ENCODE assay signal across 8 cellular contexts in the genomic region with DNA sequence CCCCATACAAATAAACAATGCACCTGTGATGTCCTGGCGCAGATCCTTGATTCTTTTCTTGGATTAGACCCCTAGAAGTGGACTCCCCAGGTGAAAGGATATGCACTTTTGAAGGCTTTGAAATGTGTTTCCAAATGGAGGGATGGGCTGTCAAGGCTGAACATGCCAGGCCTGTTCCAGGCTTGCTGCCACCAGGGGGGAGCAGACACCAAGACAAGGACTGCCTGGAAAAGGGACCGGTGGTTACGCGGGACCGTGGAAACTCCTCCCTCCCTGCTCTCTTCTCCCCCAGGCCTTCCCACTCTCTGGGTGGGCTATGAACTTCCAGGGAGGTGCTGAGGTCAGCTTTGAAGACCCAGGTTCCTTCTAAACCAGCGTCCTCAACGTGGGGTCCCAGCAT. TPM values are rescaled to one million over a fixed set of nuclear protein-coding genes. Genes with fewer than 3 reads are reported as not detected.
A peak's percentile ranks its signal among the peaks of the same experiment; 100 is the strongest.
DNase-seq lines count a peak whose midpoint lies in the region; ATAC-seq and TF ChIP-seq lines count a peak whose summit lies in the region.

No MANE protein-coding gene starts in this region.

- POLR2A ChIA-PET in HEK293 (lab: Yijun Ruan, JAX): no interaction called here

- H3K4me3 ChIP-seq in BE2C (ENCODE audit: low read depth, low read length) (no peak overlapping the region), HEK293 (ENCODE audit: low read depth, low read length) (no peak overlapping the region), WI38 (ENCODE audit: low read depth, low read length) (no peak overlapping the region)

- DNase-seq in BE2C (peak; percentile 59), kidney tubule cell (ENCODE audit: low spot score) (peak; percentile 43), epidermal melanocyte (ENCODE audit: insufficient read length, low spot score) (no peak), GF-D8 (lab: John Stamatoyannopoulos, UW) (no peak)
- no peak for DNase-seq in stimulated activated CD4-positive, alpha-beta T cell treated with anti-CD3 and anti-CD28 coated beads, Interleukin-4, amount 100 ng/mL, for 1 hour

- H3K9me3 ChIP-seq in BE2C (no peaks in the 10 kb centered on the region), HEK293 (ENCODE audit: control insufficient read depth, insufficient read depth, low read depth, low read length) (no peaks in the 10 kb centered on the region)

- H3K4me1 ChIP-seq in BE2C: no peaks in the 10 kb centered on the region
- H3K4me1 ChIP-seq in HEK293 (ENCODE audit: control insufficient read depth, insufficient read depth, low read length): no peaks in the 10 kb centered on the region

- no peak for ATAC-seq in GM19324 (IDR thresholded peaks at IDR 0.05; ENCODE audit: low FRiP score, unreplicated experiment)

- CTCF ChIA-PET in HEK293 (lab: Yijun Ruan, JAX): interaction anchor here (0.6 to 2.5 kb wide), 9 partner anchors 9 to 299 kb away, joined by 3 to 14 read pairs (median 5); no protein-coding TSS in a partner anchor

- TF ChIP-seq CTCF in BE2C (IDR thresholded peaks at IDR 0.05; ENCODE audit: low read depth, low read length) (peak; percentile 62), HEK293 (tag by site-specific recombination; IDR thresholded peaks at IDR 0.05) (0 out of 2 replicates have a peak, but pooled peaks have one; percentile 45), WI38 (IDR thresholded peaks at IDR 0.05; ENCODE audit: low read depth, low read length) (peak; percentile 63)

- no peaks in the 10 kb centered on the region for H3K27me3 ChIP-seq in BE2C

- H3K27ac ChIP-seq in HEK293 (ENCODE audit: extremely low read depth, low read depth, low read length): no peak overlapping the region

- H3K36me3 ChIP-seq in BE2C (no peaks in the 10 kb centered on the region), HEK293 (ENCODE audit: control insufficient read depth in 2 of 2, insufficient read depth in 1 of 2, low read length in 2 of 2) (no peaks in the 10 kb centered on the region)

TF ChIP-seq in HEK293, 187 proteins besides CTCF, POLR2A, EP300 and RAD21:
- TF ChIP-seq ZFP41 (tag by site-specific recombination; IDR thresholded peaks at IDR 0.05; ENCODE audit: borderline replicate concordance) (no peak), ZNF623 (tag by site-specific recombination; IDR thresholded peaks at IDR 0.05) (no peak), ZNF138 (tag by site-specific recombination; IDR thresholded peaks at IDR 0.05; ENCODE audit: borderline replicate concordance) (no peak), GLIS1 (tag by site-specific recombination; IDR thresholded peaks at IDR 0.05) (0 out of 2 replicates have a peak, but pooled peaks have one; percentile 34), MYNN (tag by site-specific recombination; IDR thresholded peaks at IDR 0.05; ENCODE audit: borderline replicate concordance) (no peak), ZNF302 (tag by site-specific recombination; IDR thresholded peaks at IDR 0.05; ENCODE audit: low read depth) (no peak), GLIS2 (tag by site-specific recombination; IDR thresholded peaks at IDR 0.05) (no peak), ZNF654 (tag by site-specific recombination; IDR thresholded peaks at IDR 0.05; ENCODE audit: low read depth) (peak; percentile 53)

RNA-seq across cellular contexts. Expression of a gene that starts 12.7 kb away (rescaled TPM):
- polyA plus RNA-seq in BE2C (2012; ENCODE audit: insufficient read depth, insufficient read length, low read depth): not detected

RNA-seq across cellular contexts. Expression of a gene that starts 22.3 kb away (rescaled TPM):
- polyA plus RNA-seq in BE2C (2012; ENCODE audit: insufficient read depth, insufficient read length, low read depth): not detected

RNA-seq across cellular contexts. Expression of a gene that starts 29.3 kb away (rescaled TPM):
- polyA plus RNA-seq in BE2C (2012; ENCODE audit: insufficient read depth, insufficient read length, low read depth): not detected

RNA-seq across cellular contexts. Expression of a gene that starts 44.9 kb away (rescaled TPM):
- polyA plus RNA-seq in BE2C (2012; ENCODE audit: insufficient read depth, insufficient read length, low read depth): 4.6 TPM

Comparison
In these comparisons a context has a peak if more than half of its experiments do, and no peak if none do; other contexts are left out.
1. DNase-seq: peak in BE2C (single experiment) and kidney tubule cell (single experiment); none in stimulated activated CD4-positive, alpha-beta T cell treated with anti-CD3 and anti-CD28 coated beads, Interleukin-4, amount 100 ng/mL, for 1 hour (single experiment), epidermal melanocyte (single experiment) and GF-D8 (single experiment).
2. Peak in every context shown above with its lines, with median percentiles within 50 percentile points of each other: CTCF ChIP-seq.